ENCODE assay signal across 20 cellular contexts in genomic region chr19:54916822-54917221, GRCh38. TPM values are rescaled to one million over a fixed set of nuclear protein-coding genes. Genes with fewer than 3 reads are reported as not detected.
DNase-seq lines count a peak whose midpoint lies in the region; ATAC-seq, FAIRE-seq and TF ChIP-seq lines count a peak whose summit lies in the region.
"Had no signal": no experiment of that assay in that cellular context is flagged by ENCODE, and none has a peak within 500 bp of the region (broad histone marks: within the 10 kb centered on the region; RNA-seq: fewer than 3 reads in every experiment).

No MANE protein-coding gene starts in this region.

- DNase-seq in CD14-positive monocyte (ENCODE audit: low spot score) (no peak), GM19239 (ENCODE audit: insufficient read length, low spot score) (peak; percentile 39), UCSD-AML1 (lab: John Stamatoyannopoulos, UW; ENCODE audit: unreplicated experiment) (peak; percentile 28), medulla oblongata (ENCODE audit: extremely low spot score) (peak; percentile 15), SHP77 treated with DMSO at 0.1 percent for 48 hours (lab: John Stamatoyannopoulos, UW) (no peak)
- DNase-seq: activated CD4-positive, alpha-beta T cell treated with anti-CD3 and anti-CD28 coated beads, Interleukin-2, amount 10 ng/mL, durations not matched to agents 7 days and 5 days; activated gamma-delta T cell treated with Interleukin-2 at 50 U/mL for 16 hours; aorta; EL; naive thymus-derived CD8-positive, alpha-beta T cell; NCI-H1105; NCI-H526 treated with DMSO at 0.1 percent for 48 hours; stimulated activated CD4-positive, alpha-beta T cell treated with anti-CD3 and anti-CD28 coated beads, Interleukin-4, amount 100 ng/mL, for 1 hour had no signal

- intact Hi-C loops in CD14-positive monocyte (cut with micrococcal nuclease), result loop anchor here (2.0 to 10.0 kb wide), 3 partner anchors 35 to 262 kb away; no protein-coding TSS in a partner anchor

- no peak for ATAC-seq in HG02623 (IDR thresholded peaks at IDR 0.05; ENCODE audit: unreplicated experiment)
- ATAC-seq in GM21515 (IDR thresholded peaks at IDR 0.05; ENCODE audit: unreplicated experiment), result no peak
- ATAC-seq in HG02852 (IDR thresholded peaks at IDR 0.05; ENCODE audit: unreplicated experiment), result no peak
- ATAC-seq: naive thymus-derived CD8-positive, alpha-beta T cell had no signal

- peak; percentile 14 for FAIRE-seq in GM19239 (lab: Jason Lieb, UNC)
- FAIRE-seq: islet of Langerhans had no signal

- peaks cover 17% of the 10 kb centered on the region for H3K4me1 Mint-ChIP-seq in CD14-positive monocyte

- H3K4me3 Mint-ChIP-seq in CD14-positive monocyte, result peak overlapping the region in 1 of 2 donors; percentile 83
- H3K4me3 Mint-ChIP-seq: activated CD4-positive, alpha-beta T cell treated with anti-CD3 and anti-CD28 coated beads, Interleukin-2, amount 10 ng/mL, durations not matched to agents 7 days and 5 days; T-helper 2 cell treated with Interferon-gamma antibody and Interleukin-4, amounts not matched to agents 5 μg/mL and 100 μg/mL, for 36 hours had no signal

- peak overlapping the region in 6 of 7 donors; percentile 20 to 75 (median 36) for H3K27ac Mint-ChIP-seq in CD14-positive monocyte
- H3K27ac Mint-ChIP-seq: activated CD4-positive, alpha-beta T cell treated with anti-CD3 and anti-CD28 coated beads, Interleukin-2, amount 10 ng/mL, durations not matched to agents 7 days and 5 days; progenitor cell of endocrine pancreas; T-helper 2 cell treated with Interferon-gamma antibody and Interleukin-4, amounts not matched to agents 5 μg/mL and 100 μg/mL, for 36 hours had no signal

- no peak for TF ChIP-seq CTCF in CD14-positive monocyte (IDR thresholded peaks at IDR 0.05)

- H3K36me3 Mint-ChIP-seq in CD14-positive monocyte, result no peaks in the 10 kb centered on the region
- H3K36me3 Mint-ChIP-seq: IgD-negative memory B cell; naive thymus-derived CD8-positive, alpha-beta T cell had no signal

- peaks cover 0 to 3% (median 0%) of the 10 kb centered on the region in 7 donors for H3K9me3 Mint-ChIP-seq in CD14-positive monocyte
- H3K9me3 Mint-ChIP-seq: activated CD4-positive, alpha-beta T cell treated with anti-CD3 and anti-CD28 coated beads, Interleukin-2, amount 10 ng/mL, durations not matched to agents 7 days and 5 days; T-helper 2 cell treated with Interferon-gamma antibody and Interleukin-4, amounts not matched to agents 5 μg/mL and 100 μg/mL, for 36 hours had no signal

- H3K27me3 Mint-ChIP-seq in CD14-positive monocyte (ENCODE audit: low read depth in 3 of 3), result peaks cover 20 to 39% (median 38%) of the 10 kb centered on the region in 3 donors
- H3K27me3 Mint-ChIP-seq: progenitor cell of endocrine pancreas had no signal

RNA-seq across cellular contexts. Expression of gene NCR1, which starts 10.9 kb away (rescaled TPM):
- polyA plus RNA-seq in CD14-positive monocyte, result under 1 TPM in 1 of 2 donors, not detected in 1; 0.43 TPM
- polyA plus RNA-seq: aorta had no signal

RNA-seq across cellular contexts. Expression of gene NLRP7, which starts 30.5 kb away (rescaled TPM):
- not detected for polyA plus RNA-seq in CD14-positive monocyte
- polyA plus RNA-seq: aorta had no signal

RNA-seq across cellular contexts. Expression of gene FCAR, which starts 42.8 kb away (rescaled TPM):
- 100 to 1,000 TPM; 147 to 173 TPM for polyA plus RNA-seq in CD14-positive monocyte
- polyA plus RNA-seq: aorta had no signal

RNA-seq across cellular contexts. Expression of gene NLRP2, which starts 49.4 kb away (rescaled TPM):
- under 1 TPM; 0.24 to 0.61 TPM for polyA plus RNA-seq in CD14-positive monocyte

Comparison
In these comparisons a context has a peak if more than half of its experiments do, and no peak if none do; other contexts are left out.
1. DNase-seq: peak in GM19239 (single experiment), UCSD-AML1 (single experiment) and medulla oblongata (single experiment); none in CD14-positive monocyte (single experiment) and SHP77 treated with DMSO at 0.1 percent for 48 hours (single experiment).